In genomic region chr16:50254072-50254471, GRCh38 we compare ENCODE assay signal across 1 cellular context.
TF ChIP-seq lines count a peak whose summit lies in the region.

No MANE protein-coding gene starts in this region.

TF ChIP-seq in K562, 482 proteins besides CTCF, POLR2A, EP300 and RAD21 (continued from another document and continues in another):
- TF ChIP-seq, protein P1, sequence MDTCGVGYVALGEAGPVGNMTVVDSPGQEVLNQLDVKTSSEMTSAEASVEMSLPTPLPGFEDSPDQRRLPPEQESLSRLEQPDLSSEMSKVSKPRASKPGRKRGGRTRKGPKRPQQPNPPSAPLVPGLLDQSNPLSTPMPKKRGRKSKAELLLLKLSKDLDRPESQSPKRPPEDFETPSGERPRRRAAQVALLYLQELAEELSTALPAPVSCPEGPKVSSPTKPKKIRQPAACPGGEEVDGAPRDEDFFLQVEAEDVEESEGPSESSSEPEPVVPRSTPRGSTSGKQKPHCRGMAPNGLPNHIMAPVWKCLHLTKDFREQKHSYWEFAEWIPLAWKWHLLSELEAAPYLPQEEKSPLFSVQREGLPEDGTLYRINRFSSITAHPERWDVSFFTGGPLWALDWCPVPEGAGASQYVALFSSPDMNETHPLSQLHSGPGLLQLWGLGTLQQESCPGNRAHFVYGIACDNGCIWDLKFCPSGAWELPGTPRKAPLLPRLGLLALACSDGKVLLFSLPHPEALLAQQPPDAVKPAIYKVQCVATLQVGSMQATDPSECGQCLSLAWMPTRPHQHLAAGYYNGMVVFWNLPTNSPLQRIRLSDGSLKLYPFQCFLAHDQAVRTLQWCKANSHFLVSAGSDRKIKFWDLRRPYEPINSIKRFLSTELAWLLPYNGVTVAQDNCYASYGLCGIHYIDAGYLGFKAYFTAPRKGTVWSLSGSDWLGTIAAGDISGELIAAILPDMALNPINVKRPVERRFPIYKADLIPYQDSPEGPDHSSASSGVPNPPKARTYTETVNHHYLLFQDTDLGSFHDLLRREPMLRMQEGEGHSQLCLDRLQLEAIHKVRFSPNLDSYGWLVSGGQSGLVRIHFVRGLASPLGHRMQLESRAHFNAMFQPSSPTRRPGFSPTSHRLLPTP (IDR thresholded peaks at IDR 0.05; ENCODE audit: borderline replicate concordance, extremely low read depth, insufficient read length): no peak
- TF ChIP-seq SOX6 (IDR thresholded peaks at IDR 0.05): peak; percentile 71
- no peak for TF ChIP-seq HNRNPL (IDR thresholded peaks at IDR 0.05; ENCODE audit: low read depth, low read length)
- 0 out of 2 replicates have a peak, but pooled peaks have one; percentile 18 for TF ChIP-seq TRIM28 (IDR thresholded peaks at IDR 0.05)
- no peak for TF ChIP-seq CHD1 (IDR thresholded peaks at IDR 0.05; ENCODE audit: low read length)
- TF ChIP-seq ASH1L (IDR thresholded peaks at IDR 0.05; ENCODE audit: borderline replicate concordance, low read depth, partially characterized antibody): no peak
- TF ChIP-seq MTF1 (CRISPR knock-in tag; IDR thresholded peaks at IDR 0.05; ENCODE audit: borderline replicate concordance): no peak
- no peak for TF ChIP-seq ZNF174 (CRISPR knock-in tag; IDR thresholded peaks at IDR 0.05)
- TF ChIP-seq, protein P2, sequence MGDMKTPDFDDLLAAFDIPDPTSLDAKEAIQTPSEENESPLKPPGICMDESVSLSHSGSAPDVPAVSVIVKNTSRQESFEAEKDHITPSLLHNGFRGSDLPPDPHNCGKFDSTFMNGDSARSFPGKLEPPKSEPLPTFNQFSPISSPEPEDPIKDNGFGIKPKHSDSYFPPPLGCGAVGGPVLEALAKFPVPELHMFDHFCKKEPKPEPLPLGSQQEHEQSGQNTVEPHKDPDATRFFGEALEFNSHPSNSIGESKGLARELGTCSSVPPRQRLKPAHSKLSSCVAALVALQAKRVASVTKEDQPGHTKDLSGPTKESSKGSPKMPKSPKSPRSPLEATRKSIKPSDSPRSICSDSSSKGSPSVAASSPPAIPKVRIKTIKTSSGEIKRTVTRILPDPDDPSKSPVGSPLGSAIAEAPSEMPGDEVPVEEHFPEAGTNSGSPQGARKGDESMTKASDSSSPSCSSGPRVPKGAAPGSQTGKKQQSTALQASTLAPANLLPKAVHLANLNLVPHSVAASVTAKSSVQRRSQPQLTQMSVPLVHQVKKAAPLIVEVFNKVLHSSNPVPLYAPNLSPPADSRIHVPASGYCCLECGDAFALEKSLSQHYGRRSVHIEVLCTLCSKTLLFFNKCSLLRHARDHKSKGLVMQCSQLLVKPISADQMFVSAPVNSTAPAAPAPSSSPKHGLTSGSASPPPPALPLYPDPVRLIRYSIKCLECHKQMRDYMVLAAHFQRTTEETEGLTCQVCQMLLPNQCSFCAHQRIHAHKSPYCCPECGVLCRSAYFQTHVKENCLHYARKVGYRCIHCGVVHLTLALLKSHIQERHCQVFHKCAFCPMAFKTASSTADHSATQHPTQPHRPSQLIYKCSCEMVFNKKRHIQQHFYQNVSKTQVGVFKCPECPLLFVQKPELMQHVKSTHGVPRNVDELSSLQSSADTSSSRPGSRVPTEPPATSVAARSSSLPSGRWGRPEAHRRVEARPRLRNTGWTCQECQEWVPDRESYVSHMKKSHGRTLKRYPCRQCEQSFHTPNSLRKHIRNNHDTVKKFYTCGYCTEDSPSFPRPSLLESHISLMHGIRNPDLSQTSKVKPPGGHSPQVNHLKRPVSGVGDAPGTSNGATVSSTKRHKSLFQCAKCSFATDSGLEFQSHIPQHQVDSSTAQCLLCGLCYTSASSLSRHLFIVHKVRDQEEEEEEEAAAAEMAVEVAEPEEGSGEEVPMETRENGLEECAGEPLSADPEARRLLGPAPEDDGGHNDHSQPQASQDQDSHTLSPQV (IDR thresholded peaks at IDR 0.05): peak; percentile 86
- TF ChIP-seq TFAP4 (CRISPR knock-in tag; IDR thresholded peaks at IDR 0.05; ENCODE audit: borderline replicate concordance): peak; percentile 42; the same call in 1 of the 2 replicates
- TF ChIP-seq BCL6 (CRISPR knock-in tag; IDR thresholded peaks at IDR 0.05): no peak
- TF ChIP-seq TBL1XR1 (IDR thresholded peaks at IDR 0.05; ENCODE audit: low read length in 2 of 2): no peak; a peak in 1 of 4 replicates
- TF ChIP-seq SNRNP70 (optimal IDR thresholded peaks at IDR 0.05; ENCODE audit: low read depth, low read length): no peak
- TF ChIP-seq RBBP5 (IDR thresholded peaks at IDR 0.05; ENCODE audit: borderline replicate concordance, insufficient read depth, low read length, poor library complexity, severe bottlenecking): peak; percentile 60
- TF ChIP-seq ZNF609 (CRISPR knock-in tag; IDR thresholded peaks at IDR 0.05; ENCODE audit: borderline replicate concordance): no peak
- TF ChIP-seq SIRT6 (IDR thresholded peaks at IDR 0.05; ENCODE audit: low read depth, low read length): no peak
- TF ChIP-seq BRD4 (IDR thresholded peaks at IDR 0.05): no peak
- TF ChIP-seq, protein P3, sequence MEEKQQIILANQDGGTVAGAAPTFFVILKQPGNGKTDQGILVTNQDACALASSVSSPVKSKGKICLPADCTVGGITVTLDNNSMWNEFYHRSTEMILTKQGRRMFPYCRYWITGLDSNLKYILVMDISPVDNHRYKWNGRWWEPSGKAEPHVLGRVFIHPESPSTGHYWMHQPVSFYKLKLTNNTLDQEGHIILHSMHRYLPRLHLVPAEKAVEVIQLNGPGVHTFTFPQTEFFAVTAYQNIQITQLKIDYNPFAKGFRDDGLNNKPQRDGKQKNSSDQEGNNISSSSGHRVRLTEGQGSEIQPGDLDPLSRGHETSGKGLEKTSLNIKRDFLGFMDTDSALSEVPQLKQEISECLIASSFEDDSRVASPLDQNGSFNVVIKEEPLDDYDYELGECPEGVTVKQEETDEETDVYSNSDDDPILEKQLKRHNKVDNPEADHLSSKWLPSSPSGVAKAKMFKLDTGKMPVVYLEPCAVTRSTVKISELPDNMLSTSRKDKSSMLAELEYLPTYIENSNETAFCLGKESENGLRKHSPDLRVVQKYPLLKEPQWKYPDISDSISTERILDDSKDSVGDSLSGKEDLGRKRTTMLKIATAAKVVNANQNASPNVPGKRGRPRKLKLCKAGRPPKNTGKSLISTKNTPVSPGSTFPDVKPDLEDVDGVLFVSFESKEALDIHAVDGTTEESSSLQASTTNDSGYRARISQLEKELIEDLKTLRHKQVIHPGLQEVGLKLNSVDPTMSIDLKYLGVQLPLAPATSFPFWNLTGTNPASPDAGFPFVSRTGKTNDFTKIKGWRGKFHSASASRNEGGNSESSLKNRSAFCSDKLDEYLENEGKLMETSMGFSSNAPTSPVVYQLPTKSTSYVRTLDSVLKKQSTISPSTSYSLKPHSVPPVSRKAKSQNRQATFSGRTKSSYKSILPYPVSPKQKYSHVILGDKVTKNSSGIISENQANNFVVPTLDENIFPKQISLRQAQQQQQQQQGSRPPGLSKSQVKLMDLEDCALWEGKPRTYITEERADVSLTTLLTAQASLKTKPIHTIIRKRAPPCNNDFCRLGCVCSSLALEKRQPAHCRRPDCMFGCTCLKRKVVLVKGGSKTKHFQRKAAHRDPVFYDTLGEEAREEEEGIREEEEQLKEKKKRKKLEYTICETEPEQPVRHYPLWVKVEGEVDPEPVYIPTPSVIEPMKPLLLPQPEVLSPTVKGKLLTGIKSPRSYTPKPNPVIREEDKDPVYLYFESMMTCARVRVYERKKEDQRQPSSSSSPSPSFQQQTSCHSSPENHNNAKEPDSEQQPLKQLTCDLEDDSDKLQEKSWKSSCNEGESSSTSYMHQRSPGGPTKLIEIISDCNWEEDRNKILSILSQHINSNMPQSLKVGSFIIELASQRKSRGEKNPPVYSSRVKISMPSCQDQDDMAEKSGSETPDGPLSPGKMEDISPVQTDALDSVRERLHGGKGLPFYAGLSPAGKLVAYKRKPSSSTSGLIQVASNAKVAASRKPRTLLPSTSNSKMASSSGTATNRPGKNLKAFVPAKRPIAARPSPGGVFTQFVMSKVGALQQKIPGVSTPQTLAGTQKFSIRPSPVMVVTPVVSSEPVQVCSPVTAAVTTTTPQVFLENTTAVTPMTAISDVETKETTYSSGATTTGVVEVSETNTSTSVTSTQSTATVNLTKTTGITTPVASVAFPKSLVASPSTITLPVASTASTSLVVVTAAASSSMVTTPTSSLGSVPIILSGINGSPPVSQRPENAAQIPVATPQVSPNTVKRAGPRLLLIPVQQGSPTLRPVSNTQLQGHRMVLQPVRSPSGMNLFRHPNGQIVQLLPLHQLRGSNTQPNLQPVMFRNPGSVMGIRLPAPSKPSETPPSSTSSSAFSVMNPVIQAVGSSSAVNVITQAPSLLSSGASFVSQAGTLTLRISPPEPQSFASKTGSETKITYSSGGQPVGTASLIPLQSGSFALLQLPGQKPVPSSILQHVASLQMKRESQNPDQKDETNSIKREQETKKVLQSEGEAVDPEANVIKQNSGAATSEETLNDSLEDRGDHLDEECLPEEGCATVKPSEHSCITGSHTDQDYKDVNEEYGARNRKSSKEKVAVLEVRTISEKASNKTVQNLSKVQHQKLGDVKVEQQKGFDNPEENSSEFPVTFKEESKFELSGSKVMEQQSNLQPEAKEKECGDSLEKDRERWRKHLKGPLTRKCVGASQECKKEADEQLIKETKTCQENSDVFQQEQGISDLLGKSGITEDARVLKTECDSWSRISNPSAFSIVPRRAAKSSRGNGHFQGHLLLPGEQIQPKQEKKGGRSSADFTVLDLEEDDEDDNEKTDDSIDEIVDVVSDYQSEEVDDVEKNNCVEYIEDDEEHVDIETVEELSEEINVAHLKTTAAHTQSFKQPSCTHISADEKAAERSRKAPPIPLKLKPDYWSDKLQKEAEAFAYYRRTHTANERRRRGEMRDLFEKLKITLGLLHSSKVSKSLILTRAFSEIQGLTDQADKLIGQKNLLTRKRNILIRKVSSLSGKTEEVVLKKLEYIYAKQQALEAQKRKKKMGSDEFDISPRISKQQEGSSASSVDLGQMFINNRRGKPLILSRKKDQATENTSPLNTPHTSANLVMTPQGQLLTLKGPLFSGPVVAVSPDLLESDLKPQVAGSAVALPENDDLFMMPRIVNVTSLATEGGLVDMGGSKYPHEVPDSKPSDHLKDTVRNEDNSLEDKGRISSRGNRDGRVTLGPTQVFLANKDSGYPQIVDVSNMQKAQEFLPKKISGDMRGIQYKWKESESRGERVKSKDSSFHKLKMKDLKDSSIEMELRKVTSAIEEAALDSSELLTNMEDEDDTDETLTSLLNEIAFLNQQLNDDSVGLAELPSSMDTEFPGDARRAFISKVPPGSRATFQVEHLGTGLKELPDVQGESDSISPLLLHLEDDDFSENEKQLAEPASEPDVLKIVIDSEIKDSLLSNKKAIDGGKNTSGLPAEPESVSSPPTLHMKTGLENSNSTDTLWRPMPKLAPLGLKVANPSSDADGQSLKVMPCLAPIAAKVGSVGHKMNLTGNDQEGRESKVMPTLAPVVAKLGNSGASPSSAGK (IDR thresholded peaks at IDR 0.05): peak; percentile 56
- TF ChIP-seq NCOA1 (IDR thresholded peaks at IDR 0.05; ENCODE audit: low read depth): no peak
- TF ChIP-seq DACH1 (IDR thresholded peaks at IDR 0.05; ENCODE audit: partially characterized antibody): peak; percentile 46
- no peak for TF ChIP-seq FOXM1 (IDR thresholded peaks at IDR 0.05; ENCODE audit: low read depth)
- TF ChIP-seq FOXM1 (CRISPR knock-in tag; IDR thresholded peaks at IDR 0.05; ENCODE audit: low read depth): no peak
- TF ChIP-seq ZNF717 (CRISPR knock-in tag; IDR thresholded peaks at IDR 0.05): 0 out of 2 replicates have a peak, but pooled peaks have one; percentile 71
- peak; percentile 87 for TF ChIP-seq DPF2 (IDR thresholded peaks at IDR 0.05)
- TF ChIP-seq, protein P4, sequence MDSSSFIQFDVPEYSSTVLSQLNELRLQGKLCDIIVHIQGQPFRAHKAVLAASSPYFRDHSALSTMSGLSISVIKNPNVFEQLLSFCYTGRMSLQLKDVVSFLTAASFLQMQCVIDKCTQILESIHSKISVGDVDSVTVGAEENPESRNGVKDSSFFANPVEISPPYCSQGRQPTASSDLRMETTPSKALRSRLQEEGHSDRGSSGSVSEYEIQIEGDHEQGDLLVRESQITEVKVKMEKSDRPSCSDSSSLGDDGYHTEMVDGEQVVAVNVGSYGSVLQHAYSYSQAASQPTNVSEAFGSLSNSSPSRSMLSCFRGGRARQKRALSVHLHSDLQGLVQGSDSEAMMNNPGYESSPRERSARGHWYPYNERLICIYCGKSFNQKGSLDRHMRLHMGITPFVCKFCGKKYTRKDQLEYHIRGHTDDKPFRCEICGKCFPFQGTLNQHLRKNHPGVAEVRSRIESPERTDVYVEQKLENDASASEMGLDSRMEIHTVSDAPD (CRISPR knock-in tag; IDR thresholded peaks at IDR 0.05): no peak
- TF ChIP-seq PTBP1 (IDR thresholded peaks at IDR 0.05; ENCODE audit: low read depth, low read length): no peak
- TF ChIP-seq, protein P5, sequence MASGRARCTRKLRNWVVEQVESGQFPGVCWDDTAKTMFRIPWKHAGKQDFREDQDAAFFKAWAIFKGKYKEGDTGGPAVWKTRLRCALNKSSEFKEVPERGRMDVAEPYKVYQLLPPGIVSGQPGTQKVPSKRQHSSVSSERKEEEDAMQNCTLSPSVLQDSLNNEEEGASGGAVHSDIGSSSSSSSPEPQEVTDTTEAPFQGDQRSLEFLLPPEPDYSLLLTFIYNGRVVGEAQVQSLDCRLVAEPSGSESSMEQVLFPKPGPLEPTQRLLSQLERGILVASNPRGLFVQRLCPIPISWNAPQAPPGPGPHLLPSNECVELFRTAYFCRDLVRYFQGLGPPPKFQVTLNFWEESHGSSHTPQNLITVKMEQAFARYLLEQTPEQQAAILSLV (tag; IDR thresholded peaks at IDR 0.05): 0 out of 2 replicates have a peak, but pooled peaks have one; percentile 19
